Comparison of ENCODE assay signal across 8 cellular contexts in the genomic region with DNA sequence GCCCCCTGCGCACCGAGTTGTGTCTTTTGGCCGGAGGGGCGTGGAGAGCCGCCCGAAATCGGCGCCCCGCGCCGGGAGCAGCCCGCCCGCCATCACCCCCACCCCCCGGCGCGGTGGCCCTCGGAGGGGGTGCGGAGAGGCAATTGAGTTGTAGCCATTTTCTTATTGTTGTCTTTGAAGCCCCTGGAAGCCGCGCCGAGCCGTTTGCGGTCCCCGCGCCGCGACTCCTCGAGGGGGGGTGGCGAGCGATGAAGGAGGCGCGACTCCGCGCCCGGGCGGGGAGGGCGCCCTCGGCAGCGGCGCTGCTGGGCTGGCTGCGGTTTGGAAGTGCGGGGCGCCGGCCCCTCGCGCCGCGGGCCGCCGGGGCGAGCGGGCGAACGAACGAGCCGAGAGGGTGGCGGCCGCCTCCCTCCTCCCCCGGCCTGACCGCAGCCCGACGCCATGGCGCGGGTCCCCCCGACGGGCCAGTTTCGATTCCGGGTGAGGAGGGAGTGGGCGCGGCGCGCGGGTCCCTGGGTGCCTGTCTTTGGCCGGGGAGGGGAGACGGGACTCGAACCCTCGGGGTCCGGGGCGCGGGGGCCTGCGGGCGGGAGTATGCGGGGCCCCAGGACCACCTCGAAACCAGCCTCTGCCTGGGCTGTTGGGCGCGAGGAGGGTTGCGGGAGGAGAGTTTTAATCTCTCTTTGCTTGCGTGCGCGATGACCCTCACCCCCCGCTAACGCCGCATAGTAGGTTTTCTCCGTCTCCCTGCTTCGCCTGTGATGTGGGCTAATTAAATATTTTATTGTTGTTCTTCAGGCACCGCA. TPM values are rescaled to one million over a fixed set of nuclear protein-coding genes. Genes with fewer than 3 reads are reported as not detected.
DNase-seq lines count a peak whose midpoint lies in the region; ATAC-seq and TF ChIP-seq lines count a peak whose summit lies in the region.

No MANE protein-coding gene starts in this region.

- H3K9me3 ChIP-seq in mucosa of rectum (ENCODE audit: control insufficient read depth in 2 of 2, low read length in 2 of 2): no peaks in the 10 kb centered on the region

- peak; percentile 2 for ATAC-seq in activated CD8-positive, alpha-beta memory T cell treated with anti-CD3 and anti-CD28 coated beads, Interleukin-2, amount 10 ng/mL, durations not matched to agents 7 days and 5 days
- no peak for ATAC-seq in HG02642 (IDR thresholded peaks at IDR 0.05; ENCODE audit: poor library complexity, unreplicated experiment)

- CTCF ChIA-PET in activated CD8-positive, alpha-beta memory T cell treated with anti-CD3 and anti-CD28 coated beads, Interleukin-2, amount 10 ng/mL, durations not matched to agents 7 days and 5 days (lab: Charles Lee): no interaction called here

- peaks cover 4 to 13% of the 10 kb centered on the region in 2 donors for H3K27me3 ChIP-seq in mucosa of rectum (ENCODE audit: control insufficient read depth in 2 of 2, insufficient read depth in 2 of 2, low read length in 2 of 2)

- peak overlapping the region; percentile 88 to 92 for H3K9ac ChIP-seq in mucosa of rectum (ENCODE audit: low read depth in 1 of 2, low read length in 2 of 2)

- H3K36me3 ChIP-seq in mucosa of rectum (ENCODE audit: control insufficient read depth in 2 of 2, insufficient read depth in 2 of 2, low read length in 2 of 2): no peaks in the 10 kb centered on the region

- H3K4me3 ChIP-seq in mucosa of rectum (ENCODE audit: low read length in 2 of 2): peak overlapping the region; percentile 77 to 92

- H3K36me3 Mint-ChIP-seq in activated CD8-positive, alpha-beta memory T cell treated with anti-CD3 and anti-CD28 coated beads, Interleukin-2, amount 10 ng/mL, durations not matched to agents 7 days and 5 days: peaks cover 30% of the 10 kb centered on the region
- peaks cover 8% of the 10 kb centered on the region for H3K36me3 Mint-ChIP-seq in endothelial cell (ENCODE audit: low read depth, unreplicated experiment)
- peaks cover 20% of the 10 kb centered on the region for H3K36me3 Mint-ChIP-seq in stimulated activated naive CD8-positive, alpha-beta T cell treated with anti-CD3 and anti-CD28 coated beads, Interleukin-15, Interleukin-2, amounts not matched to agents 100 ng/mL and 50 ng/mL, for 24 hours (ENCODE audit: low read depth)

- peaks cover 5 to 6% of the 10 kb centered on the region in 2 donors for H3K4me1 ChIP-seq in mucosa of rectum (ENCODE audit: control insufficient read depth in 2 of 2, insufficient read depth in 2 of 2, low read length in 2 of 2)

- peak overlapping the region; percentile 89 for H3K27ac Mint-ChIP-seq in activated CD8-positive, alpha-beta memory T cell treated with anti-CD3 and anti-CD28 coated beads, Interleukin-2, amount 10 ng/mL, durations not matched to agents 7 days and 5 days
- H3K27ac Mint-ChIP-seq in endothelial cell (ENCODE audit: unreplicated experiment): peak overlapping the region; percentile 97
- H3K27ac Mint-ChIP-seq in stimulated activated naive CD8-positive, alpha-beta T cell treated with anti-CD3 and anti-CD28 coated beads, Interleukin-15, Interleukin-2, amounts not matched to agents 100 ng/mL and 50 ng/mL, for 24 hours: peak overlapping the region; percentile 89

- DNase-seq in C1 segment of cervical spinal cord (lab: John Stamatoyannopoulos, UW) (peak in 11 of 14 donors; percentile 38 to 83 (median 54)), HuH-7.5 (ENCODE audit: low spot score) (peak; percentile 25), endothelial cell (ENCODE audit: low spot score) (peak; percentile 28), NCI-H510A (lab: John Stamatoyannopoulos, UW) (no peak)
- DNase-seq in activated CD8-positive, alpha-beta memory T cell treated with anti-CD3 and anti-CD28 coated beads, Interleukin-2, amount 10 ng/mL, durations not matched to agents 7 days and 5 days: peak; percentile 70

- H3K4me1 Mint-ChIP-seq in activated CD8-positive, alpha-beta memory T cell treated with anti-CD3 and anti-CD28 coated beads, Interleukin-2, amount 10 ng/mL, durations not matched to agents 7 days and 5 days: peaks cover 38% of the 10 kb centered on the region
- peaks cover 33% of the 10 kb centered on the region for H3K4me1 Mint-ChIP-seq in endothelial cell (ENCODE audit: unreplicated experiment)
- H3K4me1 Mint-ChIP-seq in stimulated activated naive CD8-positive, alpha-beta T cell treated with anti-CD3 and anti-CD28 coated beads, Interleukin-15, Interleukin-2, amounts not matched to agents 100 ng/mL and 50 ng/mL, for 24 hours (ENCODE audit: low read depth): peaks cover 50% of the 10 kb centered on the region

- H3K4me3 Mint-ChIP-seq in activated CD8-positive, alpha-beta memory T cell treated with anti-CD3 and anti-CD28 coated beads, Interleukin-2, amount 10 ng/mL, durations not matched to agents 7 days and 5 days: no peak overlapping the region
- peak overlapping the region; percentile 99 for H3K4me3 Mint-ChIP-seq in endothelial cell (ENCODE audit: unreplicated experiment)
- H3K4me3 Mint-ChIP-seq in stimulated activated naive CD8-positive, alpha-beta T cell treated with anti-CD3 and anti-CD28 coated beads, Interleukin-15, Interleukin-2, amounts not matched to agents 100 ng/mL and 50 ng/mL, for 24 hours: peak overlapping the region; percentile 91

- no peaks in the 10 kb centered on the region for H3K9me3 Mint-ChIP-seq in activated CD8-positive, alpha-beta memory T cell treated with anti-CD3 and anti-CD28 coated beads, Interleukin-2, amount 10 ng/mL, durations not matched to agents 7 days and 5 days (ENCODE audit: low read depth)
- H3K9me3 Mint-ChIP-seq in endothelial cell (ENCODE audit: unreplicated experiment): no peaks in the 10 kb centered on the region
- no peaks in the 10 kb centered on the region for H3K9me3 Mint-ChIP-seq in stimulated activated naive CD8-positive, alpha-beta T cell treated with anti-CD3 and anti-CD28 coated beads, Interleukin-15, Interleukin-2, amounts not matched to agents 100 ng/mL and 50 ng/mL, for 24 hours

- no peaks in the 10 kb centered on the region for H3K27me3 Mint-ChIP-seq in activated CD8-positive, alpha-beta memory T cell treated with anti-CD3 and anti-CD28 coated beads, Interleukin-2, amount 10 ng/mL, durations not matched to agents 7 days and 5 days
- H3K27me3 Mint-ChIP-seq in endothelial cell (ENCODE audit: unreplicated experiment): peaks cover 8% of the 10 kb centered on the region
- no peaks in the 10 kb centered on the region for H3K27me3 Mint-ChIP-seq in stimulated activated naive CD8-positive, alpha-beta T cell treated with anti-CD3 and anti-CD28 coated beads, Interleukin-15, Interleukin-2, amounts not matched to agents 100 ng/mL and 50 ng/mL, for 24 hours

- no peak for TF ChIP-seq CTCF in endothelial cell (IDR thresholded peaks at IDR 0.05; ENCODE audit: unreplicated experiment)

- peak overlapping the region; percentile 91 to 95 for H3K27ac ChIP-seq in mucosa of rectum (ENCODE audit: low read depth in 2 of 2, low read length in 2 of 2)

RNA-seq across cellular contexts. Expression of gene TLE4, which starts 1.3 kb away (rescaled TPM):
- 10 to 100 TPM; 41.2 to 45.8 TPM for total RNA-seq in activated CD8-positive, alpha-beta memory T cell treated with anti-CD3 and anti-CD28 coated beads, Interleukin-2, amount 10 ng/mL, durations not matched to agents 7 days and 5 days
- 88.4 TPM for total RNA-seq in endothelial cell (ENCODE audit: unreplicated experiment)
